In the genomic region with DNA sequence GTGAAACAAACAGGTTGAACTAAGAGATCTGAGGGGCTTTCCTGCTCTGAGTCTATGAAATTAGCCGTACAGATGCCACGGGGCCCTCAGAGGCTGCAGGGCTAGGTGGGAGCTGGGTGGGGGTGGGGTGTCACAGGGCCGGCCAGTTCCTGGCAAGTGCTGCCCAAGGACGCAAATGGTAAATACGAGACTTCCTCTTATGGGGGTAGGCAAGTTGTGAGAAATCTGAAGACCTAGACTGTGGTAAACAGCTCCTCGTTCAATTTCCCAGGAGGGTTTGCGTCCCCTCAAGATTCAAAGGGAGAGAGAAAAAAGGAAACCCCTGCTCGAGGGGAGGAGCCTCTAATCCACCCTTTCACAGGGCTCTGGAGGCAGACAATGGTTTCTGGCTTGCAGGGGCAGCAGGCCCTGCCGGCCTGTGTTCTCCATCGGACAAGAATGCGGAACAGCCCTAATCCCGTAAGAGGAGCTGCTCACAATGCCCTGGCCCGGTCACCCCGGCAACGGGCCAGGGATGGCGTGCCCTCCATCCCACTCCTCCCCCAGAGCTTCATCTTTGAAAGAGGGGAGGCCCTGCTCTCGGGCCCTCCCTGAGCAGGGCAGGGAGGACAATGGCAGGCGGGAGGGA, we compare ENCODE assay signal across 9 cellular contexts. TPM values are rescaled to one million over a fixed set of nuclear protein-coding genes. Genes with fewer than 3 reads are reported as not detected.
DNase-seq lines count a peak whose midpoint lies in the region; ATAC-seq and TF ChIP-seq lines count a peak whose summit lies in the region.
"Had no signal": no experiment of that assay in that cellular context is flagged by ENCODE, and none has a peak within 500 bp of the region (broad histone marks: within the 10 kb centered on the region; RNA-seq: fewer than 3 reads in every experiment).

No MANE protein-coding gene starts in this region.

- WGBS in heart right ventricle, 2 donors = 37 to 49% methylated on average over 18 of the region's 18 CpGs

- peak; percentile 40 for DNase-seq in NCI-H748 (lab: John Stamatoyannopoulos, UW; ENCODE audit: unreplicated experiment)
- no peak for DNase-seq in NCI-H748 treated with DMSO at 0.1 percent for 48 hours (lab: John Stamatoyannopoulos, UW)
- DNase-seq in NCI-H2107 treated with DMSO at 0.1 percent for 48 hours (lab: John Stamatoyannopoulos, UW; ENCODE audit: unreplicated experiment) = peak; percentile 80
- peak; percentile 81 for DNase-seq in adipocyte (ENCODE audit: low read depth)
- DNase-seq in heart right ventricle = peak; percentile 49 to 56
- peak in 8 of 10 donors; percentile 25 to 91 (median 38) for DNase-seq in posterior cingulate gyrus
- DNase-seq in NCI-H446 treated with DMSO at 0.1 percent for 48 hours (lab: John Stamatoyannopoulos, UW) = no peak
- no peak for DNase-seq in OCI-M1 (lab: John Stamatoyannopoulos, UW)

- intact Hi-C loops in heart right ventricle (cut with DNase I) = no loop called here
- intact Hi-C loops in posterior cingulate gyrus (cut with DNase I) = no loop called here

- H3K9me3 ChIP-seq in adipocyte (ENCODE audit: control insufficient read depth, low read length) = no peaks in the 10 kb centered on the region
- no peaks in the 10 kb centered on the region for H3K9me3 ChIP-seq in heart right ventricle

- TF ChIP-seq CTCF in heart right ventricle (IDR thresholded peaks at IDR 0.05) = no peak

- peak overlapping the region; percentile 20 to 96 (median 74) for H3K27ac ChIP-seq in heart right ventricle
- H3K27ac ChIP-seq: C4-2B had no signal

- H3K4me1 ChIP-seq in adipocyte (ENCODE audit: control insufficient read depth, insufficient read depth, low read length) = peaks cover 10% of the 10 kb centered on the region
- peaks cover 19 to 80% (median 46%) of the 10 kb centered on the region in 9 donors for H3K4me1 ChIP-seq in heart right ventricle

- peak; percentile 61 to 84 (median 72) for ATAC-seq in heart right ventricle

- H3K9ac ChIP-seq in adipocyte (ENCODE audit: low read length) = peak overlapping the region; percentile 50

- H3K4me3 ChIP-seq in adipocyte (ENCODE audit: low read length) (no peak overlapping the region), heart right ventricle (peak overlapping the region in 5 of 10 donors; percentile 8 to 33 (median 31))

- H3K36me3 ChIP-seq in adipocyte (ENCODE audit: control insufficient read depth, insufficient read depth, low read length, severe bottlenecking) = peaks cover 24% of the 10 kb centered on the region
- H3K36me3 ChIP-seq in heart right ventricle = peaks cover 0 to 29% (median 0%) of the 10 kb centered on the region in 9 donors

- no peaks in the 10 kb centered on the region for H3K27me3 ChIP-seq in adipocyte (replicated peaks; ENCODE audit: control insufficient read depth, insufficient read depth, low read length)
- H3K27me3 ChIP-seq in heart right ventricle = no peaks in the 10 kb centered on the region

RNA-seq across cellular contexts. Expression of a gene that starts 7.8 kb away (rescaled TPM):
- total RNA-seq in heart right ventricle = 1 to 10 TPM in 2 of 10 donors, under 1 TPM in 8; 0.25 to 3.1 (median 0.56) TPM
- under 1 TPM; 0.29 to 0.45 TPM for polyA plus RNA-seq in heart right ventricle

RNA-seq across cellular contexts. Expression of a gene that starts 42.9 kb away (rescaled TPM):
- total RNA-seq in heart right ventricle = under 1 TPM in 1 of 10 donors, not detected in 9; 0.16 TPM
- under 1 TPM in 1 of 2 donors, not detected in 1; 0.15 TPM for polyA plus RNA-seq in heart right ventricle

Comparison
In these comparisons a context has a peak if more than half of its experiments do, and no peak if none do; other contexts are left out.
1. DNase-seq: peak in NCI-H748 (single experiment), NCI-H2107 treated with DMSO at 0.1 percent for 48 hours (single experiment), adipocyte (single experiment), heart right ventricle (2 of 2) and posterior cingulate gyrus (8 of 10); none in NCI-H748 treated with DMSO at 0.1 percent for 48 hours (single experiment), NCI-H446 treated with DMSO at 0.1 percent for 48 hours (single experiment) and OCI-M1 (single experiment).